Comparison of ENCODE assay signal across 8 cellular contexts in the genomic region with DNA sequence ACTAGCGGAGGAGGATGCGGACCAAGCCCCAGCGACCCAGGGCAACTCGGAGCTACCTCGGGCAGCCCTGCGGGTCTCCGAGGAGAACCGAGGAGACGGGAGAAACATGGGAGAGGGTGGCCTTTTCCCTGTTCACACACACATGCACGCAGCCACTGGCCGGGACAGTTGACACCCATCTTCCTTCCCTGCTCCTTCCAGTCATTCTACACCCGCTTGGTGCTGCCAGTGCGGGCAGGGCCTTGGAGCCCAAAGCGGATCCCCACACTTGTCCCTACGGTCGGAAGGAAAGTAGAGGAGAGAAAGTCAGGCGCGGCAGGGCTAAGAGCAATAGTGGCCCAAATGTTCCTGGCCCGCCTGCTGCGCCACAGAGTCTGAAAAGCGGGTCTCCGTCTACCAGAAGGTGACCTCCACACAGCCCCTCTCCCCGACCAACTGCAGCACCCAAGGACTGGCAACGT. TPM values are rescaled to one million over a fixed set of nuclear protein-coding genes. Genes with fewer than 3 reads are reported as not detected.
A peak's percentile ranks its signal among the peaks of the same experiment; 100 is the strongest.
DNase-seq lines count a peak whose midpoint lies in the region; ATAC-seq and TF ChIP-seq lines count a peak whose summit lies in the region.

No MANE protein-coding gene starts in this region.

- no peak for TF ChIP-seq CTCF in choroid plexus epithelial cell (conservative IDR thresholded peaks at IDR 0.05; ENCODE audit: low read depth, low read length)
- no peak for TF ChIP-seq CTCF in uterus (IDR thresholded peaks at IDR 0.05)

- H3K9me3 ChIP-seq in NT2/D1 (ENCODE audit: insufficient read depth, low read length): no peaks in the 10 kb centered on the region
- H3K9me3 ChIP-seq in uterus: no peaks in the 10 kb centered on the region

- H3K27ac Mint-ChIP-seq in memory B cell: peak overlapping the region; percentile 95

- peak overlapping the region; percentile 87 for H3K9ac ChIP-seq in NT2/D1 (ENCODE audit: insufficient read length, low read depth)

- H3K36me3 ChIP-seq in NT2/D1 (ENCODE audit: insufficient read depth, insufficient read length, low read length) (no peaks in the 10 kb centered on the region), uterus (no peaks in the 10 kb centered on the region)

- H3K27me3 ChIP-seq in NT2/D1 (ENCODE audit: insufficient read depth, insufficient read length) (peaks cover 16% of the 10 kb centered on the region), uterus (no peaks in the 10 kb centered on the region)

- H3K4me3 ChIP-seq in NT2/D1 (ENCODE audit: insufficient read length, low read depth) (peak overlapping the region; percentile 75), choroid plexus epithelial cell (ENCODE audit: low read depth, low read length) (peak overlapping the region; percentile 87), uterus (peak overlapping the region; percentile 82 to 85)

- H3K4me1 ChIP-seq in NT2/D1 (ENCODE audit: insufficient read depth, insufficient read length) (peaks cover 2% of the 10 kb centered on the region), uterus (no peaks in the 10 kb centered on the region)

- intact Hi-C loops in uterus (cut with DNase I; ENCODE audit: low total_unique reads): no loop called here

- peak overlapping the region; percentile 97 for H3K4me3 Mint-ChIP-seq in memory B cell

- DNase-seq in NT2/D1 (ENCODE audit: low read depth, low spot score): no peak
- no peak for DNase-seq in choroid plexus epithelial cell (ENCODE audit: low read depth)
- DNase-seq in memory B cell (ENCODE audit: low spot score in 2 of 2): no peak
- DNase-seq in uterus: no peak
- DNase-seq in stimulated activated CD4-positive, alpha-beta T cell treated with anti-CD3 and anti-CD28 coated beads, Interleukin-15, amount 100 ng/mL, for 24 hours: no peak
- DNase-seq in NK-92 (lab: John Stamatoyannopoulos, UW; ENCODE audit: unreplicated experiment): no peak

- no peaks in the 10 kb centered on the region for H3K9me3 Mint-ChIP-seq in memory B cell

- TF ChIP-seq POLR2A in uterus (IDR thresholded peaks at IDR 0.05): no peak

- no peaks in the 10 kb centered on the region for H3K36me3 Mint-ChIP-seq in memory B cell

- no peaks in the 10 kb centered on the region for H3K27me3 Mint-ChIP-seq in memory B cell

- ATAC-seq in GM18870 (IDR thresholded peaks at IDR 0.05; ENCODE audit: unreplicated experiment) (peak; percentile 0), memory B cell (ENCODE audit: low read depth) (no peak), HG02623 (IDR thresholded peaks at IDR 0.05; ENCODE audit: unreplicated experiment) (no peak)

- H3K27ac ChIP-seq in uterus: peak overlapping the region; percentile 97 to 98

- H3K4me1 Mint-ChIP-seq in memory B cell: peaks cover 19% of the 10 kb centered on the region

RNA-seq across cellular contexts. Expression of a gene that starts 1.1 kb away (rescaled TPM):
- 10 to 100 TPM; 32.8 to 70.0 (median 39.8) TPM for total RNA-seq in uterus
